Comparison of ENCODE assay signal across 1 cellular context in genomic region chr5:132003170-132003744, GRCh38.
TF ChIP-seq lines count a peak whose summit lies in the region.

No MANE protein-coding gene starts in this region.

TF ChIP-seq in HepG2, 621 proteins besides CTCF, POLR2A, EP300 and RAD21 (continued from another document and continues in another):
- TF ChIP-seq STAT5B (CRISPR knock-in tag; IDR thresholded peaks at IDR 0.05) (no peak), NFE2L2 (IDR thresholded peaks at IDR 0.05; ENCODE audit: low read length) (no peak), ZFP41 (CRISPR knock-in tag; IDR thresholded peaks at IDR 0.05; ENCODE audit: borderline replicate concordance) (no peak), CENPT (CRISPR knock-in tag; IDR thresholded peaks at IDR 0.05; ENCODE audit: low read depth) (no peak), ONECUT2 (CRISPR knock-in tag; IDR thresholded peaks at IDR 0.05) (no peak), ZKSCAN5 (CRISPR knock-in tag; IDR thresholded peaks at IDR 0.05) (no peak), BRCA1 (CRISPR knock-in tag; IDR thresholded peaks at IDR 0.05) (no peak), ZNF24 (IDR thresholded peaks at IDR 0.05) (no peak), FOXC1 (CRISPR knock-in tag; IDR thresholded peaks at IDR 0.05; ENCODE audit: borderline replicate concordance) (peak; percentile 38; the same call in 1 of the 2 replicates), ZFP36 (IDR thresholded peaks at IDR 0.05; ENCODE audit: borderline replicate concordance, low read depth, low read length, partially characterized antibody) (no peak), ZNF737 (CRISPR knock-in tag; IDR thresholded peaks at IDR 0.05; ENCODE audit: borderline replicate concordance) (no peak), PRPF4 (IDR thresholded peaks at IDR 0.05; ENCODE audit: low read depth, low read length, poor library complexity, severe bottlenecking) (no peak), SAFB2 (CRISPR knock-in tag; IDR thresholded peaks at IDR 0.05; ENCODE audit: borderline replicate concordance, low read depth) (no peak), ZNF230 (CRISPR knock-in tag; IDR thresholded peaks at IDR 0.05) (no peak), ZNF12 (CRISPR knock-in tag; IDR thresholded peaks at IDR 0.05) (peak; percentile 54; the same call in 1 of the 2 replicates), SMARCE1 (IDR thresholded peaks at IDR 0.05; ENCODE audit: borderline replicate concordance) (no peak), KLF13 (CRISPR knock-in tag; IDR thresholded peaks at IDR 0.05) (no peak), ARNT (IDR thresholded peaks at IDR 0.05) (no peak), RFX1 (IDR thresholded peaks at IDR 0.05) (no peak), TBL1XR1 (IDR thresholded peaks at IDR 0.05; ENCODE audit: borderline replicate concordance, low read length, partially characterized antibody) (no peak), DPF2 (CRISPR knock-in tag; IDR thresholded peaks at IDR 0.05; ENCODE audit: borderline replicate concordance, low read depth) (peak; percentile 42; the same call in 1 of the 2 replicates), TRIM22 (IDR thresholded peaks at IDR 0.05) (no peak), NR2F2 (IDR thresholded peaks at IDR 0.05; ENCODE audit: borderline replicate concordance, low read depth) (no peak), ZSCAN31 (CRISPR knock-in tag; IDR thresholded peaks at IDR 0.05; ENCODE audit: low read depth) (peak; percentile 54; the same call in 1 of the 2 replicates), GZF1 (CRISPR knock-in tag; IDR thresholded peaks at IDR 0.05) (no peak), GLI4 (CRISPR knock-in tag; IDR thresholded peaks at IDR 0.05; ENCODE audit: borderline replicate concordance) (no peak), ARID3A (IDR thresholded peaks at IDR 0.05; ENCODE audit: low read depth, low read length) (no peak), ZNF253 (CRISPR knock-in tag; IDR thresholded peaks at IDR 0.05; ENCODE audit: borderline replicate concordance) (no peak), ATRX (CRISPR knock-in tag; IDR thresholded peaks at IDR 0.05; ENCODE audit: borderline replicate concordance) (no peak), ZNF850 (CRISPR knock-in tag; conservative IDR thresholded peaks at IDR 0.05) (no peak), FOSL2 (CRISPR knock-in tag; IDR thresholded peaks at IDR 0.05) (no peak; the same call in 1 of the 2 replicates), ZMYM2 (CRISPR knock-in tag; IDR thresholded peaks at IDR 0.05) (no peak), ZBTB39 (CRISPR knock-in tag; IDR thresholded peaks at IDR 0.05) (no peak), GATAD2A (CRISPR knock-in tag; IDR thresholded peaks at IDR 0.05) (peak; percentile 84), GATAD1 (CRISPR knock-in tag; IDR thresholded peaks at IDR 0.05) (no peak), ZNF546 (CRISPR knock-in tag; conservative IDR thresholded peaks at IDR 0.05) (no peak), ZKSCAN8 (CRISPR knock-in tag; IDR thresholded peaks at IDR 0.05; ENCODE audit: borderline replicate concordance) (0 out of 2 replicates have a peak, but pooled peaks have one; percentile 41), MYNN (CRISPR knock-in tag; IDR thresholded peaks at IDR 0.05; ENCODE audit: low read depth) (0 out of 2 replicates have a peak, but pooled peaks have one; percentile 39), FOSL1 (CRISPR knock-in tag; IDR thresholded peaks at IDR 0.05; ENCODE audit: borderline replicate concordance) (no peak), KDM1A (CRISPR knock-in tag; IDR thresholded peaks at IDR 0.05) (no peak; the same call in 1 of the 2 replicates), MED8 (CRISPR knock-in tag; IDR thresholded peaks at IDR 0.05; ENCODE audit: insufficient replicate concordance) (no peak), ZNF687 (CRISPR knock-in tag; IDR thresholded peaks at IDR 0.05) (peak; percentile 94), SPEN (CRISPR knock-in tag; IDR thresholded peaks at IDR 0.05; ENCODE audit: low read depth) (peak; percentile 67), TCF7 (IDR thresholded peaks at IDR 0.05; ENCODE audit: low read depth) (peak; percentile 80), ZNF724P (CRISPR knock-in tag; IDR thresholded peaks at IDR 0.05; ENCODE audit: borderline replicate concordance) (no peak), DNMT3B (CRISPR knock-in tag; conservative IDR thresholded peaks at IDR 0.05) (no peak)
- TF ChIP-seq, protein P1, sequence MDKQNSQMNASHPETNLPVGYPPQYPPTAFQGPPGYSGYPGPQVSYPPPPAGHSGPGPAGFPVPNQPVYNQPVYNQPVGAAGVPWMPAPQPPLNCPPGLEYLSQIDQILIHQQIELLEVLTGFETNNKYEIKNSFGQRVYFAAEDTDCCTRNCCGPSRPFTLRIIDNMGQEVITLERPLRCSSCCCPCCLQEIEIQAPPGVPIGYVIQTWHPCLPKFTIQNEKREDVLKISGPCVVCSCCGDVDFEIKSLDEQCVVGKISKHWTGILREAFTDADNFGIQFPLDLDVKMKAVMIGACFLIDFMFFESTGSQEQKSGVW (CRISPR knock-in tag; IDR thresholded peaks at IDR 0.05; ENCODE audit: borderline replicate concordance) = no peak
- TF ChIP-seq, protein P2, sequence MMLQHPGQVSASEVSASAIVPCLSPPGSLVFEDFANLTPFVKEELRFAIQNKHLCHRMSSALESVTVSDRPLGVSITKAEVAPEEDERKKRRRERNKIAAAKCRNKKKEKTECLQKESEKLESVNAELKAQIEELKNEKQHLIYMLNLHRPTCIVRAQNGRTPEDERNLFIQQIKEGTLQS (CRISPR knock-in tag; IDR thresholded peaks at IDR 0.05) = 0 out of 2 replicates have a peak, but pooled peaks have one; percentile 13
- TF ChIP-seq, protein P3, sequence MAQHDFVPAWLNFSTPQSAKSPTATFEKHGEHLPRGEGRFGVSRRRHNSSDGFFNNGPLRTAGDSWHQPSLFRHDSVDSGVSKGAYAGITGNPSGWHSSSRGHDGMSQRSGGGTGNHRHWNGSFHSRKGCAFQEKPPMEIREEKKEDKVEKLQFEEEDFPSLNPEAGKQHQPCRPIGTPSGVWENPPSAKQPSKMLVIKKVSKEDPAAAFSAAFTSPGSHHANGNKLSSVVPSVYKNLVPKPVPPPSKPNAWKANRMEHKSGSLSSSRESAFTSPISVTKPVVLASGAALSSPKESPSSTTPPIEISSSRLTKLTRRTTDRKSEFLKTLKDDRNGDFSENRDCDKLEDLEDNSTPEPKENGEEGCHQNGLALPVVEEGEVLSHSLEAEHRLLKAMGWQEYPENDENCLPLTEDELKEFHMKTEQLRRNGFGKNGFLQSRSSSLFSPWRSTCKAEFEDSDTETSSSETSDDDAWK (CRISPR knock-in tag; IDR thresholded peaks at IDR 0.05) = no peak
- TF ChIP-seq, protein P4, sequence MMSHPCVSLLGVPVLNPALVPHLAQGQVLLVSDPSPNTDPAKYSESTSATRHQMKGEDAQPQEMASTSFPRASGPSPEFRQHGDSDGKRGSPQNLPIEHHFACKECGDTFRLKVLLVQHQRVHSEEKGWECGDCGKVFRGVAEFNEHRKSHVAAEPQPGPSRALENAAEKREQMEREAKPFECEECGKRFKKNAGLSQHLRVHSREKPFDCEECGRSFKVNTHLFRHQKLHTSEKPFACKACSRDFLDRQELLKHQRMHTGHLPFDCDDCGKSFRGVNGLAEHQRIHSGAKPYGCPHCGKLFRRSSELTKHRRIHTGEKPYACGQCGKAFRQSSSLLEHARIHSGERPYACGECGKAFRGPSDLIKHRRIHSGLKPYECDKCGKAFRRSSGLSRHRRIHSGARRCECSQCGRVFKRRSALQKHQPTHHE (CRISPR knock-in tag; IDR thresholded peaks at IDR 0.05; ENCODE audit: borderline replicate concordance) = no peak
- TF ChIP-seq, protein P5, sequence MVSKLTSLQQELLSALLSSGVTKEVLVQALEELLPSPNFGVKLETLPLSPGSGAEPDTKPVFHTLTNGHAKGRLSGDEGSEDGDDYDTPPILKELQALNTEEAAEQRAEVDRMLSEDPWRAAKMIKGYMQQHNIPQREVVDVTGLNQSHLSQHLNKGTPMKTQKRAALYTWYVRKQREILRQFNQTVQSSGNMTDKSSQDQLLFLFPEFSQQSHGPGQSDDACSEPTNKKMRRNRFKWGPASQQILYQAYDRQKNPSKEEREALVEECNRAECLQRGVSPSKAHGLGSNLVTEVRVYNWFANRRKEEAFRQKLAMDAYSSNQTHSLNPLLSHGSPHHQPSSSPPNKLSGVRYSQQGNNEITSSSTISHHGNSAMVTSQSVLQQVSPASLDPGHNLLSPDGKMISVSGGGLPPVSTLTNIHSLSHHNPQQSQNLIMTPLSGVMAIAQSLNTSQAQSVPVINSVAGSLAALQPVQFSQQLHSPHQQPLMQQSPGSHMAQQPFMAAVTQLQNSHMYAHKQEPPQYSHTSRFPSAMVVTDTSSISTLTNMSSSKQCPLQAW (CRISPR knock-in tag; IDR thresholded peaks at IDR 0.05) = peak; percentile 46; the same call in 1 of the 2 replicates
- TF ChIP-seq, protein P6, sequence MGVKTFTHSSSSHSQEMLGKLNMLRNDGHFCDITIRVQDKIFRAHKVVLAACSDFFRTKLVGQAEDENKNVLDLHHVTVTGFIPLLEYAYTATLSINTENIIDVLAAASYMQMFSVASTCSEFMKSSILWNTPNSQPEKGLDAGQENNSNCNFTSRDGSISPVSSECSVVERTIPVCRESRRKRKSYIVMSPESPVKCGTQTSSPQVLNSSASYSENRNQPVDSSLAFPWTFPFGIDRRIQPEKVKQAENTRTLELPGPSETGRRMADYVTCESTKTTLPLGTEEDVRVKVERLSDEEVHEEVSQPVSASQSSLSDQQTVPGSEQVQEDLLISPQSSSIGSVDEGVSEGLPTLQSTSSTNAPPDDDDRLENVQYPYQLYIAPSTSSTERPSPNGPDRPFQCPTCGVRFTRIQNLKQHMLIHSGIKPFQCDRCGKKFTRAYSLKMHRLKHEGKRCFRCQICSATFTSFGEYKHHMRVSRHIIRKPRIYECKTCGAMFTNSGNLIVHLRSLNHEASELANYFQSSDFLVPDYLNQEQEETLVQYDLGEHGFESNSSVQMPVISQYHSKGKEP (CRISPR knock-in tag; IDR thresholded peaks at IDR 0.05) = no peak
- TF ChIP-seq, protein P7, sequence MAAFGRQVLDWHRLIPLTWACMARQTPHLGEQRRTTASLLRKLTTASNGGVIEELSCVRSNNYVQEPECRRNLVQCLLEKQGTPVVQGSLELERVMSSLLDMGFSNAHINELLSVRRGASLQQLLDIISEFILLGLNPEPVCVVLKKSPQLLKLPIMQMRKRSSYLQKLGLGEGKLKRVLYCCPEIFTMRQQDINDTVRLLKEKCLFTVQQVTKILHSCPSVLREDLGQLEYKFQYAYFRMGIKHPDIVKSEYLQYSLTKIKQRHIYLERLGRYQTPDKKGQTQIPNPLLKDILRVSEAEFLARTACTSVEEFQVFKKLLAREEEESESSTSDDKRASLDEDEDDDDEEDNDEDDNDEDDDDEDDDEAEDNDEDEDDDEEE (CRISPR knock-in tag; IDR thresholded peaks at IDR 0.05) = no peak
